10 cellular contexts compared by ENCODE assay signal in genomic region chr1:225995919-225996864, GRCh38. TPM values are rescaled to one million over a fixed set of nuclear protein-coding genes. Genes with fewer than 3 reads are reported as not detected.
DNase-seq lines count a peak whose midpoint lies in the region; ATAC-seq and TF ChIP-seq lines count a peak whose summit lies in the region.
"Had no signal": no experiment of that assay in that cellular context is flagged by ENCODE, and none has a peak within 500 bp of the region (broad histone marks: within the 10 kb centered on the region; RNA-seq: fewer than 3 reads in every experiment).

No MANE protein-coding gene starts in this region.

- H3K4me1 Mint-ChIP-seq in activated B cell treated with CpG ODN at 0.5 μM for 24 hours (peaks cover 55% of the 10 kb centered on the region), immature natural killer cell (peaks cover 58 to 69% of the 10 kb centered on the region in 2 donors)

- H3K27me3 Mint-ChIP-seq in activated B cell treated with CpG ODN at 0.5 μM for 24 hours: no peaks in the 10 kb centered on the region
- peaks cover 17 to 21% (median 18%) of the 10 kb centered on the region in 3 donors for H3K27me3 Mint-ChIP-seq in immature natural killer cell (ENCODE audit: low read depth in 3 of 3)

- TF ChIP-seq CTCF in GM12865 (IDR thresholded peaks at IDR 0.05; ENCODE audit: insufficient read depth, low read depth, low read length, missing control alignments) (no peak), activated B cell treated with CpG ODN at 0.5 μM for 24 hours (IDR thresholded peaks at IDR 0.05) (no peak)

- H3K9me3 Mint-ChIP-seq in activated B cell treated with CpG ODN at 0.5 μM for 24 hours: no peaks in the 10 kb centered on the region
- no peaks in the 10 kb centered on the region for H3K9me3 Mint-ChIP-seq in immature natural killer cell

- intact Hi-C loops in activated B cell treated with CpG ODN at 0.5 μM for 24 hours (cut with micrococcal nuclease): loop anchor here (5.0 kb wide), 1 partner anchor 411 kb away; the partner anchor contains the start of gene PARP1

- peak overlapping the region; percentile 31 for H3K27ac ChIP-seq in ACC112 (ENCODE audit: low read depth, low read length)
- H3K27ac ChIP-seq: C4-2B had no signal

- H3K4me1 ChIP-seq in ACC112 (ENCODE audit: control insufficient read depth, insufficient read depth, low read length, unreplicated experiment): peaks cover 26% of the 10 kb centered on the region

- H3K36me3 Mint-ChIP-seq in activated B cell treated with CpG ODN at 0.5 μM for 24 hours (ENCODE audit: low read depth) (peaks cover 67% of the 10 kb centered on the region), immature natural killer cell (peaks cover 9 to 24% (median 9%) of the 10 kb centered on the region in 3 donors)

- POLR2A ChIA-PET in activated B cell treated with CpG ODN at 0.5 μM for 24 hours (lab: Charles Lee): interaction anchor here (1.2 to 15.0 kb wide), 2 partner anchors 17 to 69 kb away, joined by 3 to 617 read pairs; partner anchors contain the start of gene H3-3A

- peak overlapping the region; percentile 84 for H3K4me3 ChIP-seq in ACC112 (ENCODE audit: low read depth, low read length)
- H3K4me3 ChIP-seq in GM12865 (ENCODE audit: low read depth, low read length): peak overlapping the region; percentile 80; the same call in 1 of the 2 replicates

- ATAC-seq in activated B cell treated with CpG ODN at 0.5 μM for 24 hours (ENCODE audit: low read depth) (no peak), GM19324 (IDR thresholded peaks at IDR 0.05; ENCODE audit: low FRiP score, unreplicated experiment) (no peak), GM21576 (IDR thresholded peaks at IDR 0.05; ENCODE audit: unreplicated experiment) (no peak), HG03045 (IDR thresholded peaks at IDR 0.05; ENCODE audit: unreplicated experiment) (no peak)

- no peak for DNase-seq in GM12865 (ENCODE audit: low read depth)
- DNase-seq in activated B cell treated with CpG ODN at 0.5 μM for 24 hours: no peak
- no peak for DNase-seq in immature natural killer cell
- no peak for DNase-seq in NCI-H2107 (lab: John Stamatoyannopoulos, UW)
- DNase-seq: NCI-H1436 had no signal

- H3K27ac Mint-ChIP-seq in activated B cell treated with CpG ODN at 0.5 μM for 24 hours: peak overlapping the region; percentile 50
- peak overlapping the region; percentile 73 to 100 (median 80) for H3K27ac Mint-ChIP-seq in immature natural killer cell

- no peaks in the 10 kb centered on the region for H3K27me3 ChIP-seq in ACC112 (ENCODE audit: insufficient read depth, low read length)

- H3K36me3 ChIP-seq in ACC112 (ENCODE audit: insufficient read depth, low read length): peaks cover 15% of the 10 kb centered on the region

- H3K4me3 Mint-ChIP-seq in activated B cell treated with CpG ODN at 0.5 μM for 24 hours: no peak overlapping the region
- H3K4me3 Mint-ChIP-seq in immature natural killer cell: peak overlapping the region; percentile 19 to 72 (median 48)

- H3K79me2 ChIP-seq in ACC112 (ENCODE audit: control insufficient read depth, insufficient read depth, low read length, unreplicated experiment): peaks cover 51% of the 10 kb centered on the region

- H2AFZ ChIP-seq in ACC112 (ENCODE audit: low read length, unreplicated experiment): no peak overlapping the region

- CTCF ChIA-PET in activated B cell treated with CpG ODN at 0.5 μM for 24 hours (lab: Charles Lee): interaction anchor here (1.4 to 3.9 kb wide), 2 partner anchors 8 to 69 kb away, joined by 5 to 20 read pairs; no protein-coding TSS in a partner anchor

RNA-seq across cellular contexts. Expression of gene SDE2, which starts 3.0 kb away (rescaled TPM):
- total RNA-seq in activated B cell treated with CpG ODN at 0.5 μM for 24 hours: 21.1 and 21.8 TPM in 2 replicates
- polyA plus RNA-seq in immature natural killer cell: 10 to 100 TPM; 13.5 to 18.9 (median 15.8) TPM

RNA-seq across cellular contexts. Expression of gene LEFTY2, which starts 55.2 kb away (rescaled TPM):
- not detected in 2 replicates for total RNA-seq in activated B cell treated with CpG ODN at 0.5 μM for 24 hours
- polyA plus RNA-seq in immature natural killer cell: not detected
